ENCODE assay signal across 11 cellular contexts in the genomic region with DNA sequence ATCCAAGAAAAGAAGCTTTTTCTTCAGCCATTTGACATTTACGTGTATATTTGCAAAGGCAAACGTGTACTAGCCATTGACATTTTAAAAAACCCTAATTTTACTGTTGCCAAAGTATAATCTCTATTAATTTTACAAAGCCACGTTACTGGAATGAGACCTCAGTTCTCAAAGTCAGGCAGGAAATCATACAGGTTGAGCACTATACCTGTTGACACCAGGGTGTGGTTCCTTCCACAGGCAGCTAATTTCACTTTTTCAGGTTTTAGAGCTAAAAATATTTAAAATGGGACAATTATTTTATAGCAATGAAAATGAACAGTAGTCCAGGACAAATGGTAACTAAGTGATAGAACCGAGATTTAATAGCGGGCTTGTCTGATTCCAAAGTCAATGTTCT. TPM values are rescaled to one million over a fixed set of nuclear protein-coding genes. Genes with fewer than 3 reads are reported as not detected.
"Had no signal": no experiment of that assay in that cellular context is flagged by ENCODE, and none has a peak within 500 bp of the region (broad histone marks: within the 10 kb centered on the region; RNA-seq: fewer than 3 reads in every experiment).

No MANE protein-coding gene starts in this region.

- FAIRE-seq: H1, H54 had no signal

- H3K4me3 ChIP-seq: GM23248, GM23338, HAP-1 had no signal

- H2AFZ ChIP-seq: GM23248, GM23338 had no signal

- H3K9ac ChIP-seq: GM23248 had no signal

- H3K4me2 ChIP-seq: GM23338 had no signal

- H3K9me3 ChIP-seq: HAP-1 had no signal

- H3K9me3 Mint-ChIP-seq: GM23338, HFFc6 had no signal

- DNase-seq: GM23248, GOT3, H7, H9, HCEC 1CT, HFFc6 had no signal

- H3K4me3 Mint-ChIP-seq: GM23338, H9, HFFc6 had no signal

- H3K27ac Mint-ChIP-seq: GM23338, H9, HFFc6 had no signal

- H3K4me1 ChIP-seq: HAP-1 had no signal

- H3K27ac ChIP-seq: GM23248 had no signal

RNA-seq across cellular contexts. Expression of a gene that starts 31.6 kb away (rescaled TPM):
- total RNA-seq: GM23248, GM23338, H1, H4, H7, H9, HFFc6 had no signal
- polyA plus RNA-seq: GM23248, GM23338, H1 had no signal
